ENCODE assay signal across 1 cellular context in the genomic region with DNA sequence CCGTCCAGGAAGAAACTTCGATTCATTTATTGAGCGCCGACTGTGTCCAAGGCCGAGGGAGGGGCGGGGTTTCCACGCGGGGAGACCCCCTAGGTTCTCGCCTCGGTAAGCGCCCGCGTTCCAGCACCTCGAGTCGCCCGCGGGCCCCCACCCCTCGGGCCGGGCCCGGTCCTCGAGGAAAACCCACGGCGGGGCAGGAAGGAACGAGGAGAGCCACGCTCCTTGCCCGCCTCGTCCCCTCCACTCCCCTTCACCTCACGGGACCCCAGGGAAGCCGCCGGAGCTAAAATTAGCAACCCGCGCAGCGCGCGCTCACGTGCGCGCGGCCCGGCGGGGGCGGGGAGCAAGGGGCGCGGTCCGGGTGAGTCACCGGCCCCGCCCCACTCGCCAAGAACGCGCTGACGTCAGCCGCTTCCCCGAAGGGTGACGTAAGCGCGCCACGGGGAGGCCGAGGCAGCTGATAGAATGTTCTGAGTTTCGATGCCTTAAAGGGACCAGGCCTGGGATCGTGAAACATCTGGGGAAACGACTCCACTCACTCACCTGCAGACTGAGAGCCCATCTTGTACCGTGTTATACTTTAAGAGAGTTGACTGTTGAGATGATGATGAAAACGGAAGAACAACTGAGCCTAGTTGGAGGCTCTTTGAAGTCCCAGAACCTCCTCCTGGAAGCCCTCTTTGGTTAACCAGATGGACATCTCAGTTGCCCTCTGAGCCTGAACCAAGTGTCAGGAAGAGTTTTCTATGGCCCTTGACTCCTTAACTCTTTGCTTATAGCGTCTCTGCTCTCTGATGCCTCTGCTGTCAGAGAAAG.
TF ChIP-seq lines count a peak whose summit lies in the region.

No MANE protein-coding gene starts in this region.

TF ChIP-seq in A549, 52 proteins besides CTCF, POLR2A, EP300 and RAD21 (continued from another document):
- TF ChIP-seq, protein P1, sequence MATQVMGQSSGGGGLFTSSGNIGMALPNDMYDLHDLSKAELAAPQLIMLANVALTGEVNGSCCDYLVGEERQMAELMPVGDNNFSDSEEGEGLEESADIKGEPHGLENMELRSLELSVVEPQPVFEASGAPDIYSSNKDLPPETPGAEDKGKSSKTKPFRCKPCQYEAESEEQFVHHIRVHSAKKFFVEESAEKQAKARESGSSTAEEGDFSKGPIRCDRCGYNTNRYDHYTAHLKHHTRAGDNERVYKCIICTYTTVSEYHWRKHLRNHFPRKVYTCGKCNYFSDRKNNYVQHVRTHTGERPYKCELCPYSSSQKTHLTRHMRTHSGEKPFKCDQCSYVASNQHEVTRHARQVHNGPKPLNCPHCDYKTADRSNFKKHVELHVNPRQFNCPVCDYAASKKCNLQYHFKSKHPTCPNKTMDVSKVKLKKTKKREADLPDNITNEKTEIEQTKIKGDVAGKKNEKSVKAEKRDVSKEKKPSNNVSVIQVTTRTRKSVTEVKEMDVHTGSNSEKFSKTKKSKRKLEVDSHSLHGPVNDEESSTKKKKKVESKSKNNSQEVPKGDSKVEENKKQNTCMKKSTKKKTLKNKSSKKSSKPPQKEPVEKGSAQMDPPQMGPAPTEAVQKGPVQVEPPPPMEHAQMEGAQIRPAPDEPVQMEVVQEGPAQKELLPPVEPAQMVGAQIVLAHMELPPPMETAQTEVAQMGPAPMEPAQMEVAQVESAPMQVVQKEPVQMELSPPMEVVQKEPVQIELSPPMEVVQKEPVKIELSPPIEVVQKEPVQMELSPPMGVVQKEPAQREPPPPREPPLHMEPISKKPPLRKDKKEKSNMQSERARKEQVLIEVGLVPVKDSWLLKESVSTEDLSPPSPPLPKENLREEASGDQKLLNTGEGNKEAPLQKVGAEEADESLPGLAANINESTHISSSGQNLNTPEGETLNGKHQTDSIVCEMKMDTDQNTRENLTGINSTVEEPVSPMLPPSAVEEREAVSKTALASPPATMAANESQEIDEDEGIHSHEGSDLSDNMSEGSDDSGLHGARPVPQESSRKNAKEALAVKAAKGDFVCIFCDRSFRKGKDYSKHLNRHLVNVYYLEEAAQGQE (IDR thresholded peaks at IDR 0.05), result no peak
- TF ChIP-seq RARB (CRISPR knock-in tag; IDR thresholded peaks at IDR 0.05) (peak; percentile 23; the same call in 1 of the 2 replicates), ZSCAN20 (CRISPR knock-in tag; IDR thresholded peaks at IDR 0.05) (no peak; the same call in 1 of the 2 replicates), RFX5 (IDR thresholded peaks at IDR 0.05) (no peak), GATA3 (IDR thresholded peaks at IDR 0.05; ENCODE audit: borderline replicate concordance) (peak; percentile 69; the same call in 1 of the 2 replicates), ESRRA (IDR thresholded peaks at IDR 0.05; ENCODE audit: borderline replicate concordance, low read length) (no peak), EHMT2 (IDR thresholded peaks at IDR 0.05; ENCODE audit: low read depth) (no peak), FOSL2 (IDR thresholded peaks at IDR 0.05) (peak; percentile 84), FOSL2 (CRISPR knock-in tag; IDR thresholded peaks at IDR 0.05) (peak; percentile 100), HOXA7 (CRISPR knock-in tag; IDR thresholded peaks at IDR 0.05) (no peak), CHD4 (IDR thresholded peaks at IDR 0.05; ENCODE audit: borderline replicate concordance) (peak; percentile 59; the same call in 1 of the 2 replicates), JUN (IDR thresholded peaks at IDR 0.05) (peak; percentile 23 to 74; a peak in 3 of 5 replicates), NFE2L2 (conservative IDR thresholded peaks at IDR 0.05; ENCODE audit: low read length) (no peak), ZFP36 (IDR thresholded peaks at IDR 0.05; ENCODE audit: borderline replicate concordance, partially characterized antibody) (peak; percentile 99), SMC3 (IDR thresholded peaks at IDR 0.05) (peak; percentile 29; the same call in 1 of the 3 replicates)
- TF ChIP-seq, protein P2, sequence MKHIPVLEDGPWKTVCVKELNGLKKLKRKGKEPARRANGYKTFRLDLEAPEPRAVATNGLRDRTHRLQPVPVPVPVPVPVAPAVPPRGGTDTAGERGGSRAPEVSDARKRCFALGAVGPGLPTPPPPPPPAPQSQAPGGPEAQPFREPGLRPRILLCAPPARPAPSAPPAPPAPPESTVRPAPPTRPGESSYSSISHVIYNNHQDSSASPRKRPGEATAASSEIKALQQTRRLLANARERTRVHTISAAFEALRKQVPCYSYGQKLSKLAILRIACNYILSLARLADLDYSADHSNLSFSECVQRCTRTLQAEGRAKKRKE (CRISPR knock-in tag; IDR thresholded peaks at IDR 0.05; ENCODE audit: low read depth), result peak; percentile 86
- TF ChIP-seq, protein P3, sequence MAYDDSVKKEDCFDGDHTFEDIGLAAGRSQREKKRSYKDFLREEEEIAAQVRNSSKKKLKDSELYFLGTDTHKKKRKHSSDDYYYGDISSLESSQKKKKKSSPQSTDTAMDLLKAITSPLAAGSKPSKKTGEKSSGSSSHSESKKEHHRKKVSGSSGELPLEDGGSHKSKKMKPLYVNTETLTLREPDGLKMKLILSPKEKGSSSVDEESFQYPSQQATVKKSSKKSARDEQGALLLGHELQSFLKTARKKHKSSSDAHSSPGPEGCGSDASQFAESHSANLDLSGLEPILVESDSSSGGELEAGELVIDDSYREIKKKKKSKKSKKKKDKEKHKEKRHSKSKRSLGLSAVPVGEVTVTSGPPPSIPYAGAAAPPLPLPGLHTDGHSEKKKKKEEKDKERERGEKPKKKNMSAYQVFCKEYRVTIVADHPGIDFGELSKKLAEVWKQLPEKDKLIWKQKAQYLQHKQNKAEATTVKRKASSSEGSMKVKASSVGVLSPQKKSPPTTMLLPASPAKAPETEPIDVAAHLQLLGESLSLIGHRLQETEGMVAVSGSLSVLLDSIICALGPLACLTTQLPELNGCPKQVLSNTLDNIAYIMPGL (CRISPR knock-in tag; IDR thresholded peaks at IDR 0.05; ENCODE audit: borderline replicate concordance), result peak; percentile 72; the same call in 1 of the 2 replicates
- TF ChIP-seq, protein P4, sequence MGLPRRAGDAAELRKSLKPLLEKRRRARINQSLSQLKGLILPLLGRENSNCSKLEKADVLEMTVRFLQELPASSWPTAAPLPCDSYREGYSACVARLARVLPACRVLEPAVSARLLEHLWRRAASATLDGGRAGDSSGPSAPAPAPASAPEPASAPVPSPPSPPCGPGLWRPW (IDR thresholded peaks at IDR 0.05), result no peak
- TF ChIP-seq, protein P5, sequence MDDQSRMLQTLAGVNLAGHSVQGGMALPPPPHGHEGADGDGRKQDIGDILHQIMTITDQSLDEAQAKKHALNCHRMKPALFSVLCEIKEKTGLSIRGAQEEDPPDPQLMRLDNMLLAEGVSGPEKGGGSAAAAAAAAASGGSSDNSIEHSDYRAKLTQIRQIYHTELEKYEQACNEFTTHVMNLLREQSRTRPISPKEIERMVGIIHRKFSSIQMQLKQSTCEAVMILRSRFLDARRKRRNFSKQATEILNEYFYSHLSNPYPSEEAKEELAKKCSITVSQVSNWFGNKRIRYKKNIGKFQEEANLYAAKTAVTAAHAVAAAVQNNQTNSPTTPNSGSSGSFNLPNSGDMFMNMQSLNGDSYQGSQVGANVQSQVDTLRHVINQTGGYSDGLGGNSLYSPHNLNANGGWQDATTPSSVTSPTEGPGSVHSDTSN (IDR thresholded peaks at IDR 0.05), result 0 out of 2 replicates have a peak, but pooled peaks have one; percentile 41
- TF ChIP-seq, protein P6, sequence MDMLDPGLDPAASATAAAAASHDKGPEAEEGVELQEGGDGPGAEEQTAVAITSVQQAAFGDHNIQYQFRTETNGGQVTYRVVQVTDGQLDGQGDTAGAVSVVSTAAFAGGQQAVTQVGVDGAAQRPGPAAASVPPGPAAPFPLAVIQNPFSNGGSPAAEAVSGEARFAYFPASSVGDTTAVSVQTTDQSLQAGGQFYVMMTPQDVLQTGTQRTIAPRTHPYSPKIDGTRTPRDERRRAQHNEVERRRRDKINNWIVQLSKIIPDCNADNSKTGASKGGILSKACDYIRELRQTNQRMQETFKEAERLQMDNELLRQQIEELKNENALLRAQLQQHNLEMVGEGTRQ (IDR thresholded peaks at IDR 0.05), result peak; percentile 62
- TF ChIP-seq, protein P7, sequence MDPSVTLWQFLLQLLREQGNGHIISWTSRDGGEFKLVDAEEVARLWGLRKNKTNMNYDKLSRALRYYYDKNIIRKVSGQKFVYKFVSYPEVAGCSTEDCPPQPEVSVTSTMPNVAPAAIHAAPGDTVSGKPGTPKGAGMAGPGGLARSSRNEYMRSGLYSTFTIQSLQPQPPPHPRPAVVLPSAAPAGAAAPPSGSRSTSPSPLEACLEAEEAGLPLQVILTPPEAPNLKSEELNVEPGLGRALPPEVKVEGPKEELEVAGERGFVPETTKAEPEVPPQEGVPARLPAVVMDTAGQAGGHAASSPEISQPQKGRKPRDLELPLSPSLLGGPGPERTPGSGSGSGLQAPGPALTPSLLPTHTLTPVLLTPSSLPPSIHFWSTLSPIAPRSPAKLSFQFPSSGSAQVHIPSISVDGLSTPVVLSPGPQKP (IDR thresholded peaks at IDR 0.05; ENCODE audit: low read depth, low read length), result no peak
